ENCODE assay signal across 3 cellular contexts in genomic region chrX:16579517-16579916, GRCh38.
TF ChIP-seq lines count a peak whose summit lies in the region.

No MANE protein-coding gene starts in this region.

TF ChIP-seq in SK-N-SH, 30 proteins besides CTCF, POLR2A, EP300 and RAD21:
- no peak for TF ChIP-seq POLR2AphosphoS5 (IDR thresholded peaks at IDR 0.05; ENCODE audit: low read depth, low read length)
TF ChIP-seq in SK-N-SH: peak in this region for 0.

TF ChIP-seq in SK-N-SH treated with all-trans-retinoic acid at 6 μM for 48 hours, 23 proteins besides CTCF, POLR2A, EP300 and RAD21:
- no peak for TF ChIP-seq CREB5 (CRISPR knock-in tag; IDR thresholded peaks at IDR 0.05; ENCODE audit: low read depth)
- TF ChIP-seq BACH2 (CRISPR knock-in tag; IDR thresholded peaks at IDR 0.05; ENCODE audit: borderline replicate concordance), result no peak
- no peak for TF ChIP-seq ZNF8 (CRISPR knock-in tag; IDR thresholded peaks at IDR 0.05)

TF ChIP-seq in H1, 55 proteins besides CTCF, POLR2A, EP300 and RAD21:
- no peak for TF ChIP-seq MAFK (IDR thresholded peaks at IDR 0.05; ENCODE audit: low read depth, low read length)
- no peak for TF ChIP-seq NRF1 (IDR thresholded peaks at IDR 0.05; ENCODE audit: low read depth, low read length)
- TF ChIP-seq SIN3A (conservative IDR thresholded peaks at IDR 0.05 in 1 of 2, IDR thresholded peaks at IDR 0.05 in 1 of 2; ENCODE audit: low read depth in 1 of 2, low read length in 2 of 2), result no peak
- no peak for TF ChIP-seq USF2 (IDR thresholded peaks at IDR 0.05; ENCODE audit: low read length)
